ENCODE assay signal across 1 cellular context in the genomic region with DNA sequence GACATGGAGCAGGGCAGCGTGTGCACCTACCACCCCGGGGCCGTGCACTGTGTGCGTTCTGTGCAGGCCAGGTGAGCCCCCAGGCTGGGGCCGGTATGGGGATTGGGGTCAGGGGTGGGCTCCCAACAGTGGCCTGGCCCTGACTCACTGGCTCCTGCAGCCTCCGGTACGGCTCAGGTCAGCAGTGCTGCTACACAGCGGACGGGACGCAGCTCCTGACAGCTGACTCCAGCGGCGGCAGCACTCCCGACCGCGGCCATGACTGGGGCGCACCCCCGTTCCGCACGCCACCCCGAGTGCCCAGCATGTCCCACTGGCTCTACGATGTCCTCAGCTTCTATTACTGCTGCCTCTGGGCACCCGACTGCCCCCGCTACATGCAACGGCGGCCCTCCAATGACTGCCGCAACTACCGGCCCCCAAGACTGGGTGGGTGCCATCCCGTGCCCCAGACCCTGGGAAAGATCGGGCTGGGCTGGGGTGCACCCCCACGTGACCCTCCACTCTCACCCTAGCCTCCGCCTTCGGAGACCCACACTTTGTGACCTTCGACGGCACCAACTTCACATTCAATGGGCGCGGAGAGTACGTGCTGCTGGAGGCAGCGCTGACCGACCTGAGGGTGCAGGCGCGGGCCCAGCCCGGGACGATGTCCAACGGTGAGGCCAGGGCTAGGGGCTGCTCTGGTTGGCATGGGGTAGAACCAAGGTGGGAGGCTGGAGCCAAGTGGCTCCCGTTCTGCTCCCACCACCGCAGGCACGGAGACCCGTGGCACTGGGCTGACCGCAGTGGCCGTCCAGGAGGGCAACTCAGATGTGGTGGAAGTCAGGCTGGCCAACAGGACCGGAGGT.
TF ChIP-seq lines count a peak whose summit lies in the region.

No MANE protein-coding gene starts in this region.

TF ChIP-seq in IMR-90, 13 proteins besides CTCF, POLR2A, EP300 and RAD21:
- TF ChIP-seq CHD1 (IDR thresholded peaks at IDR 0.05; ENCODE audit: low read depth, low read length) (no peak), BHLHE40 (IDR thresholded peaks at IDR 0.05; ENCODE audit: low read depth, low read length) (no peak), SMC3 (IDR thresholded peaks at IDR 0.05; ENCODE audit: low read depth, low read length) (no peak), MAFK (IDR thresholded peaks at IDR 0.05; ENCODE audit: low read depth, low read length) (no peak), FOS (IDR thresholded peaks at IDR 0.05; ENCODE audit: low read depth, low read length) (no peak), NFE2L2 (IDR thresholded peaks at IDR 0.05; ENCODE audit: low read depth, low read length) (no peak), MXI1 (IDR thresholded peaks at IDR 0.05; ENCODE audit: borderline replicate concordance, low read depth, low read length) (no peak), MAZ (IDR thresholded peaks at IDR 0.05; ENCODE audit: borderline replicate concordance, low read depth, low read length) (no peak), CEBPB (IDR thresholded peaks at IDR 0.05; ENCODE audit: low read depth, low read length) (no peak), RCOR1 (IDR thresholded peaks at IDR 0.05; ENCODE audit: insufficient replicate concordance, low read length) (no peak), RFX5 (IDR thresholded peaks at IDR 0.05; ENCODE audit: low read depth, low read length) (no peak)
- TF ChIP-seq, protein P1, sequence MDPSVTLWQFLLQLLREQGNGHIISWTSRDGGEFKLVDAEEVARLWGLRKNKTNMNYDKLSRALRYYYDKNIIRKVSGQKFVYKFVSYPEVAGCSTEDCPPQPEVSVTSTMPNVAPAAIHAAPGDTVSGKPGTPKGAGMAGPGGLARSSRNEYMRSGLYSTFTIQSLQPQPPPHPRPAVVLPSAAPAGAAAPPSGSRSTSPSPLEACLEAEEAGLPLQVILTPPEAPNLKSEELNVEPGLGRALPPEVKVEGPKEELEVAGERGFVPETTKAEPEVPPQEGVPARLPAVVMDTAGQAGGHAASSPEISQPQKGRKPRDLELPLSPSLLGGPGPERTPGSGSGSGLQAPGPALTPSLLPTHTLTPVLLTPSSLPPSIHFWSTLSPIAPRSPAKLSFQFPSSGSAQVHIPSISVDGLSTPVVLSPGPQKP (IDR thresholded peaks at IDR 0.05; ENCODE audit: borderline replicate concordance, low read depth, low read length) = no peak
- TF ChIP-seq, protein P2, sequence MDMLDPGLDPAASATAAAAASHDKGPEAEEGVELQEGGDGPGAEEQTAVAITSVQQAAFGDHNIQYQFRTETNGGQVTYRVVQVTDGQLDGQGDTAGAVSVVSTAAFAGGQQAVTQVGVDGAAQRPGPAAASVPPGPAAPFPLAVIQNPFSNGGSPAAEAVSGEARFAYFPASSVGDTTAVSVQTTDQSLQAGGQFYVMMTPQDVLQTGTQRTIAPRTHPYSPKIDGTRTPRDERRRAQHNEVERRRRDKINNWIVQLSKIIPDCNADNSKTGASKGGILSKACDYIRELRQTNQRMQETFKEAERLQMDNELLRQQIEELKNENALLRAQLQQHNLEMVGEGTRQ (IDR thresholded peaks at IDR 0.05; ENCODE audit: low read depth, low read length) = no peak
TF ChIP-seq in IMR-90: peak in this region for 0.
